In genomic region chr1:29586991-29587745, GRCh38 we compare ENCODE assay signal across 23 cellular contexts.
DNase-seq lines count a peak whose midpoint lies in the region; ATAC-seq and TF ChIP-seq lines count a peak whose summit lies in the region.
"Had no signal": no experiment of that assay in that cellular context is flagged by ENCODE, and none has a peak within 500 bp of the region (broad histone marks: within the 10 kb centered on the region; RNA-seq: fewer than 3 reads in every experiment).

No MANE protein-coding gene starts in this region.

- H3K4me3 Mint-ChIP-seq in stimulated activated effector memory CD8-positive, alpha-beta T cell treated with anti-CD3 and anti-CD28 coated beads, Interleukin-12 subunit alpha, Interleukin-12 subunit beta, amount 100 ng/mL, for 72 hours, result no peak overlapping the region
- H3K4me3 Mint-ChIP-seq: activated T-cell treated with anti-CD3 and anti-CD28 coated beads, Interleukin-2, amount 50 U/mL, for 72 hours; effector memory CD8-positive, alpha-beta T cell had no signal

- TF ChIP-seq CTCF in BE2C (IDR thresholded peaks at IDR 0.05; ENCODE audit: low read depth, low read length), result no peak
- no peak for TF ChIP-seq CTCF in astrocyte of the cerebellum (IDR thresholded peaks at IDR 0.05; ENCODE audit: low read depth, low read length, missing control alignments)
- TF ChIP-seq CTCF in fibroblast of the aortic adventitia (IDR thresholded peaks at IDR 0.05; ENCODE audit: insufficient read depth, low read length), result no peak
- no peak for TF ChIP-seq CTCF in psoas muscle (IDR thresholded peaks at IDR 0.05)

- H3K9me3 Mint-ChIP-seq in stimulated activated effector memory CD8-positive, alpha-beta T cell treated with anti-CD3 and anti-CD28 coated beads, Interleukin-12 subunit alpha, Interleukin-12 subunit beta, amount 100 ng/mL, for 72 hours, result peaks cover 2% of the 10 kb centered on the region
- H3K9me3 Mint-ChIP-seq: effector memory CD8-positive, alpha-beta T cell had no signal

- no peaks in the 10 kb centered on the region for H3K36me3 Mint-ChIP-seq in stimulated activated effector memory CD8-positive, alpha-beta T cell treated with anti-CD3 and anti-CD28 coated beads, Interleukin-12 subunit alpha, Interleukin-12 subunit beta, amount 100 ng/mL, for 72 hours

- ATAC-seq in stimulated activated effector memory CD8-positive, alpha-beta T cell treated with anti-CD3 and anti-CD28 coated beads, Interleukin-12 subunit alpha, Interleukin-12 subunit beta, amount 100 ng/mL, for 72 hours, result no peak
- no peak for ATAC-seq in GM21529 (IDR thresholded peaks at IDR 0.05; ENCODE audit: unreplicated experiment)
- ATAC-seq in psoas muscle, result no peak
- ATAC-seq: A549; activated T-cell treated with anti-CD3 and anti-CD28 coated beads, Interleukin-2, amount 50 U/mL, for 72 hours; effector memory CD8-positive, alpha-beta T cell; left ventricle myocardium superior; mucosa of descending colon; upper lobe of right lung had no signal

- no peaks in the 10 kb centered on the region for H3K36me3 ChIP-seq in BE2C
- H3K36me3 ChIP-seq in psoas muscle (ENCODE audit: insufficient read depth in 1 of 2, low read depth in 1 of 2), result no peaks in the 10 kb centered on the region
- H3K36me3 ChIP-seq: upper lobe of right lung had no signal

- H3K4me1 ChIP-seq in BE2C (no peaks in the 10 kb centered on the region), psoas muscle (no peaks in the 10 kb centered on the region)
- H3K4me1 ChIP-seq: A549, upper lobe of right lung had no signal

- intact Hi-C loops in psoas muscle (cut with DNase I), result no loop called here

- DNase-seq in BE2C (peak; percentile 21), LHCN-M2 (ENCODE audit: low read depth) (peak; percentile 38), astrocyte of the cerebellum (ENCODE audit: low read depth) (peak; percentile 20), fibroblast of the aortic adventitia (ENCODE audit: low read depth) (peak; percentile 3), psoas muscle (no peak), medulla oblongata (ENCODE audit: extremely low spot score) (no peak)
- DNase-seq in stimulated activated effector memory CD8-positive, alpha-beta T cell treated with anti-CD3 and anti-CD28 coated beads, Interleukin-12 subunit alpha, Interleukin-12 subunit beta, amount 100 ng/mL, for 72 hours (ENCODE audit: low spot score in 2 of 2), result no peak
- DNase-seq: activated CD4-positive, alpha-beta T cell treated with anti-CD3 and anti-CD28 coated beads for 1 hour; activated naive CD4-positive, alpha-beta T cell treated with anti-CD3 and anti-CD28 coated beads, Interleukin-2, amount 50 U/mL, for 16 hours; activated T-cell treated with anti-CD3 and anti-CD28 coated beads, Interleukin-2, amount 50 U/mL, for 72 hours; anterior cingulate cortex; Calu3; effector memory CD8-positive, alpha-beta T cell; H7; left ventricle myocardium superior; mucosa of descending colon; NCI-H2171; NCI-H526; posterior cingulate gyrus; substantia nigra; upper lobe of right lung had no signal

- no peaks in the 10 kb centered on the region for H3K4me1 Mint-ChIP-seq in stimulated activated effector memory CD8-positive, alpha-beta T cell treated with anti-CD3 and anti-CD28 coated beads, Interleukin-12 subunit alpha, Interleukin-12 subunit beta, amount 100 ng/mL, for 72 hours

- in situ Hi-C loops in astrocyte of the cerebellum (cut with HindIII; ENCODE audit: low sequenced_read_pairs), result no loop called here

- H3K4me3 ChIP-seq in BE2C (ENCODE audit: low read depth, low read length) (no peak overlapping the region), astrocyte of the cerebellum (ENCODE audit: low read depth, low read length) (no peak overlapping the region), fibroblast of the aortic adventitia (ENCODE audit: low read depth, low read length) (no peak overlapping the region), psoas muscle (no peak overlapping the region)
- H3K4me3 ChIP-seq: A549, mucosa of descending colon, upper lobe of right lung had no signal

- H3K27ac ChIP-seq in psoas muscle, result no peak overlapping the region
- H3K27ac ChIP-seq: A549, upper lobe of right lung had no signal

- no peak overlapping the region for H3K27ac Mint-ChIP-seq in stimulated activated effector memory CD8-positive, alpha-beta T cell treated with anti-CD3 and anti-CD28 coated beads, Interleukin-12 subunit alpha, Interleukin-12 subunit beta, amount 100 ng/mL, for 72 hours
- H3K27ac Mint-ChIP-seq: activated T-cell treated with anti-CD3 and anti-CD28 coated beads, Interleukin-2, amount 50 U/mL, for 72 hours; effector memory CD8-positive, alpha-beta T cell had no signal

- no peaks in the 10 kb centered on the region for H3K27me3 ChIP-seq in BE2C
- H3K27me3 ChIP-seq in psoas muscle (ENCODE audit: insufficient read depth in 3 of 3, low read length in 2 of 3), result peaks cover 0 to 10% (median 0%) of the 10 kb centered on the region in 3 donors

- H3K9me3 ChIP-seq in BE2C (no peaks in the 10 kb centered on the region), psoas muscle (no peaks in the 10 kb centered on the region)
- H3K9me3 ChIP-seq: A549, mucosa of descending colon, upper lobe of right lung had no signal

- 59 to 76% (median 60%) methylated on average over 3 to 4 of the region's 4 CpGs for WGBS in psoas muscle, 3 donors

Comparison
In these comparisons a context has a peak if more than half of its experiments do, and no peak if none do; other contexts are left out.
1. DNase-seq: peak in BE2C (single experiment), LHCN-M2 (single experiment), astrocyte of the cerebellum (single experiment) and fibroblast of the aortic adventitia (single experiment); none in stimulated activated effector memory CD8-positive, alpha-beta T cell treated with anti-CD3 and anti-CD28 coated beads, Interleukin-12 subunit alpha, Interleukin-12 subunit beta, amount 100 ng/mL, for 72 hours (0 of 2), psoas muscle (0 of 2) and medulla oblongata (single experiment).